In genomic region chr7:44887293-44887692, GRCh38 we compare ENCODE assay signal across 1 cellular context.
TF ChIP-seq lines count a peak whose summit lies in the region.

No MANE protein-coding gene starts in this region.

TF ChIP-seq in GM12878, 131 proteins besides CTCF, POLR2A, EP300 and RAD21 (continued from another document):
- TF ChIP-seq USF1 (IDR thresholded peaks at IDR 0.05; ENCODE audit: borderline replicate concordance, extremely low read length, insufficient read depth, low read depth, low read length): no peak
- TF ChIP-seq HDAC2 (IDR thresholded peaks at IDR 0.05): no peak
- 0 out of 2 replicates have a peak, but pooled peaks have one; percentile 22 for TF ChIP-seq BACH1 (IDR thresholded peaks at IDR 0.05; ENCODE audit: borderline replicate concordance)
- no peak for TF ChIP-seq RCOR1 (conservative IDR thresholded peaks at IDR 0.05; ENCODE audit: low read depth, low read length)
- TF ChIP-seq BHLHE40 (IDR thresholded peaks at IDR 0.05; ENCODE audit: borderline replicate concordance in 1 of 2, low read depth in 2 of 2, low read length in 1 of 2): peak in 1 of 2 experiments; percentile 10; a peak in 1 of 4 replicates
- TF ChIP-seq RUNX3 (IDR thresholded peaks at IDR 0.05; ENCODE audit: low read length): peak; percentile 40; the same call in 1 of the 2 replicates
- TF ChIP-seq EED (IDR thresholded peaks at IDR 0.05; ENCODE audit: low read depth): peak; percentile 45
- TF ChIP-seq CBX5 (IDR thresholded peaks at IDR 0.05; ENCODE audit: low read depth): no peak
- TF ChIP-seq ETV6 (conservative IDR thresholded peaks at IDR 0.05 in 1 of 2, IDR thresholded peaks at IDR 0.05 in 1 of 2; ENCODE audit: borderline replicate concordance in 1 of 2, low read depth in 1 of 2): peak in 1 of 2 experiments; percentile 79; a peak in 1 of 4 replicates
- TF ChIP-seq SMARCA5 (IDR thresholded peaks at IDR 0.05): peak; percentile 51; the same call in 1 of the 2 replicates
- TF ChIP-seq IKZF1 (conservative IDR thresholded peaks at IDR 0.05): 0 out of 2 replicates have a peak, but pooled peaks have one; percentile 27
- no peak for TF ChIP-seq USF2 (IDR thresholded peaks at IDR 0.05; ENCODE audit: borderline replicate concordance, low read depth, low read length)
- TF ChIP-seq ASH2L (IDR thresholded peaks at IDR 0.05; ENCODE audit: borderline replicate concordance, low read depth): no peak
- 0 out of 2 replicates have a peak, but pooled peaks have one; percentile 38 for TF ChIP-seq NR2F1 (conservative IDR thresholded peaks at IDR 0.05)
- peak in 1 of 2 experiments; percentile 51; a peak in 1 of 3 replicates for TF ChIP-seq EGR1 (IDR thresholded peaks at IDR 0.05; ENCODE audit: borderline replicate concordance in 1 of 2, low read depth in 2 of 2, low read length in 2 of 2)
- TF ChIP-seq EZH2 (IDR thresholded peaks at IDR 0.05; ENCODE audit: borderline replicate concordance, control insufficient read depth, low read depth, low read length): no peak
- no peak for TF ChIP-seq GATAD2B (conservative IDR thresholded peaks at IDR 0.05; ENCODE audit: low read depth)
- TF ChIP-seq ZZZ3 (IDR thresholded peaks at IDR 0.05; ENCODE audit: control insufficient read depth, insufficient read length, low read depth): no peak
- 0 out of 2 replicates have a peak, but pooled peaks have one; percentile 24 for TF ChIP-seq PAX5 (IDR thresholded peaks at IDR 0.05; ENCODE audit: borderline replicate concordance, low read depth, low read length)
- no peak for TF ChIP-seq CUX1 (IDR thresholded peaks at IDR 0.05; ENCODE audit: insufficient replicate concordance, low read depth, low read length)
- TF ChIP-seq POU2F2 (IDR thresholded peaks at IDR 0.05; ENCODE audit: borderline replicate concordance, low read depth, low read length): no peak; the same call in 2 of the 3 replicates
- TF ChIP-seq E4F1 (IDR thresholded peaks at IDR 0.05; ENCODE audit: borderline replicate concordance, partially characterized antibody): no peak
- 0 out of 2 replicates have a peak, but pooled peaks have one; percentile 38 for TF ChIP-seq CREM (IDR thresholded peaks at IDR 0.05; ENCODE audit: low read depth)
- TF ChIP-seq NBN (IDR thresholded peaks at IDR 0.05): no peak; the same call in 1 of the 2 replicates
- TF ChIP-seq HSF1 (IDR thresholded peaks at IDR 0.05; ENCODE audit: low read depth, low read length): no peak
- TF ChIP-seq ATF7 (IDR thresholded peaks at IDR 0.05; ENCODE audit: low read depth): peak; percentile 74
- 0 out of 2 replicates have a peak, but pooled peaks have one; percentile 5 for TF ChIP-seq MEF2A (IDR thresholded peaks at IDR 0.05; ENCODE audit: insufficient read depth, low read depth, low read length)
- peak; percentile 48; the same call in 1 of the 2 replicates for TF ChIP-seq ZNF217 (IDR thresholded peaks at IDR 0.05)
- peak; percentile 18; the same call in 1 of the 2 replicates for TF ChIP-seq IRF4 (IDR thresholded peaks at IDR 0.05; ENCODE audit: low read depth, low read length)
- TF ChIP-seq RELB (IDR thresholded peaks at IDR 0.05; ENCODE audit: low read depth): 0 out of 2 replicates have a peak, but pooled peaks have one; percentile 20
- no peak for TF ChIP-seq YBX1 (IDR thresholded peaks at IDR 0.05)
- TF ChIP-seq SPI1 (IDR thresholded peaks at IDR 0.05; ENCODE audit: borderline replicate concordance, insufficient read depth, low read depth, low read length): peak; percentile 87
- TF ChIP-seq IKZF2 (IDR thresholded peaks at IDR 0.05): peak; percentile 50 to 53
- TF ChIP-seq ESRRA (IDR thresholded peaks at IDR 0.05; ENCODE audit: low read length): no peak
- TF ChIP-seq RBBP5 (conservative IDR thresholded peaks at IDR 0.05): no peak
- TF ChIP-seq NFIC (IDR thresholded peaks at IDR 0.05; ENCODE audit: low read depth, low read length): no peak
- TF ChIP-seq SREBF1 (IDR thresholded peaks at IDR 0.05; ENCODE audit: low read length): no peak
- TF ChIP-seq MTA3 (IDR thresholded peaks at IDR 0.05; ENCODE audit: borderline replicate concordance, low read length): no peak
- no peak for TF ChIP-seq RAD51 (IDR thresholded peaks at IDR 0.05)
- no peak for TF ChIP-seq SMAD1 (IDR thresholded peaks at IDR 0.05; ENCODE audit: low read depth, partially characterized antibody)
- 0 out of 2 replicates have a peak, but pooled peaks have one; percentile 44 for TF ChIP-seq DPF2 (IDR thresholded peaks at IDR 0.05)
